14 cellular contexts compared by ENCODE assay signal in the genomic region with DNA sequence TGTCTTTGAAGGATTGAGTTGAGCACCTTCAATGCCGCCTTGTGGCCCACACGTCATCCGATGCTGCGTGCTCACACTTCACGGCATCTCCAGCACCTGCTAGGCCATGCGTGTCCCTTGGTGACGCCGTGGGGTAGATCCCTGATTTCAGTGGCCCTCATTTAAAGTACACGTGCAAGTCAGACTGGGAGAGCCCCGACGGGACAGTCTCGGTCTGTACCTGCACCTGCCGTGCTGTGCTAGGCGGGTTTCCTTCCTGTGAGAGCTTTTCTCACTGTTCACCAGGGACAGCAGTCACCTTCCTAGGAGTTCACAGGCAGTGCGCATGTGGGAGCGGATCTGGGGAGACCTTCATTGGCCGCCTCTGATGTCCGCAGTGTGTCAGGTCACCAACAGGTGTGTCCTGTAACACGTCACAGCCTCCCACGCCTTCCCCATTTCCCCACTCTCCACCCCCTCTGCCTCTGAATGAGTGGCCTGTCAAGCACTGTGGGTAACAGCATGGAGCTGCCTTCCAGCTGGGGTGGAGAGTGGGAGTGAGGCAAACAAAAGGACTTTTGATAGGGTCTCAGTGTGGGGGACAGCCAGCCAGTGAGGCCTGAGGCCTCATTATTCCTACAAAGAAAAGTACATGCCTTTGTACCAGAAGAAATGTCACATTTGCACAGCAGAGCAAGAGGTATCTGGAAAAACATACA.
DNase-seq lines count a peak whose midpoint lies in the region; ATAC-seq and TF ChIP-seq lines count a peak whose summit lies in the region.
"Had no signal": no experiment of that assay in that cellular context is flagged by ENCODE, and none has a peak within 500 bp of the region (broad histone marks: within the 10 kb centered on the region; RNA-seq: fewer than 3 reads in every experiment).

No MANE protein-coding gene starts in this region.

- no peaks in the 10 kb centered on the region for H3K23me2 ChIP-seq in H9 (ENCODE audit: insufficient read length, low read depth, low read length, poor library complexity, severe bottlenecking)

- H3K27me3 ChIP-seq in H9 (ENCODE audit: insufficient read depth, low read length): no peaks in the 10 kb centered on the region
- no peaks in the 10 kb centered on the region for H3K27me3 ChIP-seq in endodermal cell (ENCODE audit: control insufficient read depth, insufficient read depth, low read length, poor library complexity, severe bottlenecking)
- H3K27me3 ChIP-seq in smooth muscle cell (ENCODE audit: low read depth): no peaks in the 10 kb centered on the region

- H2BK120ac ChIP-seq in H9 (ENCODE audit: low read depth, low read length, poor library complexity, severe bottlenecking): no peak overlapping the region

- H3K4me1 Mint-ChIP-seq in H9 (peaks cover 39% of the 10 kb centered on the region in 2 experiments), endodermal cell (peaks cover 35% of the 10 kb centered on the region), mesothelial cell of epicardium (peaks cover 28% of the 10 kb centered on the region)
- H3K4me1 Mint-ChIP-seq in activated T-cell treated with anti-CD3 and anti-CD28 coated beads, Interleukin-2, amount 50 U/mL, for 24 hours (ENCODE audit: low read depth): no peaks in the 10 kb centered on the region

- no peak overlapping the region for H2BK12ac ChIP-seq in H9 (ENCODE audit: insufficient read length, low read depth, low read length)

- no peak overlapping the region for H2AFZ ChIP-seq in H9 (ENCODE audit: low read length)
- H2AFZ ChIP-seq in smooth muscle cell (ENCODE audit: low read depth): no peak overlapping the region

- H3K79me1 ChIP-seq in H9 (ENCODE audit: insufficient read depth, low read depth, low read length, poor library complexity, severe bottlenecking): no peaks in the 10 kb centered on the region

- peaks cover 40% of the 10 kb centered on the region for H3F3A ChIP-seq in smooth muscle cell (ENCODE audit: low read depth)

- no peak overlapping the region for H2BK20ac ChIP-seq in H9 (ENCODE audit: low read depth, low read length, poor library complexity, severe bottlenecking)

- H3K27ac ChIP-seq in H9 (ENCODE audit: insufficient read length, low read depth, low read length): no peak overlapping the region
- peak overlapping the region; percentile 81 for H3K27ac ChIP-seq in endodermal cell (ENCODE audit: low read depth, low read length)
- peak overlapping the region; percentile 38 for H3K27ac ChIP-seq in smooth muscle cell (ENCODE audit: low read depth)

- no CpG with 5 or more reads among the region's 20 CpGs for WGBS in H9 (ENCODE audit: extremely low coverage, insufficient read length, low lambda C conversion rate)
- WGBS in endodermal cell (ENCODE audit: insufficient coverage in 1 of 2, insufficient read length in 1 of 2), 2 experiments: 93 to 97% methylated on average over 13 to 20 of the region's 20 CpGs
- WGBS in smooth muscle cell (ENCODE audit: low lambda C conversion rate): 97% methylated on average over 20 of the region's 20 CpGs

- no peak overlapping the region for H3K56ac ChIP-seq in H9 (ENCODE audit: insufficient read length, low read depth, low read length)

- H2AK5ac ChIP-seq in H9 (ENCODE audit: insufficient read length, low read length): no peak overlapping the region

- H3K36me3 Mint-ChIP-seq in H9 (ENCODE audit: insufficient read depth in 1 of 3, low read depth in 3 of 3): peaks cover 0 to 7% (median 2%) of the 10 kb centered on the region in 3 experiments; a peak in 5 of 7 replicates
- H3K36me3 Mint-ChIP-seq in endodermal cell (ENCODE audit: low read depth): peaks cover 27% of the 10 kb centered on the region
- peaks cover 26% of the 10 kb centered on the region for H3K36me3 Mint-ChIP-seq in mesothelial cell of epicardium
- H3K36me3 Mint-ChIP-seq in activated T-cell treated with anti-CD3 and anti-CD28 coated beads, Interleukin-2, amount 50 U/mL, for 24 hours (ENCODE audit: low read depth): peaks cover 22% of the 10 kb centered on the region

- H3K4me3 Mint-ChIP-seq in H9: no peak overlapping the region
- H3K4me3 Mint-ChIP-seq in endodermal cell: no peak overlapping the region
- H3K4me3 Mint-ChIP-seq in mesothelial cell of epicardium: no peak overlapping the region
- H3K4me3 Mint-ChIP-seq in activated T-cell treated with anti-CD3 and anti-CD28 coated beads, Interleukin-2, amount 50 U/mL, for 24 hours: no peak overlapping the region

- H3K79me2 ChIP-seq in H9 (ENCODE audit: insufficient read depth, low read length): peaks cover 2% of the 10 kb centered on the region; the same call in 1 of the 2 replicates
- H3K79me2 ChIP-seq in smooth muscle cell (ENCODE audit: low read depth): peaks cover 95% of the 10 kb centered on the region

- no peak overlapping the region for H3K18ac ChIP-seq in H9 (ENCODE audit: insufficient read length, low read depth, low read length)

- H3K9me3 ChIP-seq in H9 (ENCODE audit: control insufficient read depth, low read depth, low read length): no peaks in the 10 kb centered on the region
- no peaks in the 10 kb centered on the region for H3K9me3 ChIP-seq in endodermal cell (ENCODE audit: control insufficient read depth, low read length)
- H3K9me3 ChIP-seq in smooth muscle cell (replicated peaks; ENCODE audit: low read depth): no peaks in the 10 kb centered on the region

- no peaks in the 10 kb centered on the region for H3K4me1 ChIP-seq in H9 (ENCODE audit: insufficient read depth, low read length)
- H3K4me1 ChIP-seq in endodermal cell (ENCODE audit: control insufficient read depth, insufficient read depth, low read length): peaks cover 20% of the 10 kb centered on the region
- H3K4me1 ChIP-seq in smooth muscle cell (ENCODE audit: low read depth): peaks cover 55% of the 10 kb centered on the region

- no peak overlapping the region for H4K5ac ChIP-seq in H9 (ENCODE audit: insufficient read length, low read depth, low read length)

- no peak overlapping the region for H3K4me2 ChIP-seq in H9 (ENCODE audit: insufficient read depth, insufficient read length, low read length)
- H3K4me2 ChIP-seq in smooth muscle cell: no peak overlapping the region

- H3K36me3 ChIP-seq in endodermal cell (ENCODE audit: control insufficient read depth, insufficient read depth, low read length) (peaks cover 41% of the 10 kb centered on the region), smooth muscle cell (ENCODE audit: low read depth) (peaks cover 8% of the 10 kb centered on the region)

- H3K9me3 Mint-ChIP-seq in H9 (no peaks in the 10 kb centered on the region), endodermal cell (no peaks in the 10 kb centered on the region), mesothelial cell of epicardium (no peaks in the 10 kb centered on the region)
- H3K9me3 Mint-ChIP-seq in activated T-cell treated with anti-CD3 and anti-CD28 coated beads, Interleukin-2, amount 50 U/mL, for 24 hours: no peaks in the 10 kb centered on the region

- ATAC-seq in GM18909 (IDR thresholded peaks at IDR 0.05; ENCODE audit: poor library complexity, unreplicated experiment): no peak

- H2BK5ac ChIP-seq in H9 (ENCODE audit: insufficient read length, low read length): no peak overlapping the region

- no peaks in the 10 kb centered on the region for H4K20me1 ChIP-seq in H9 (ENCODE audit: control insufficient read depth, insufficient read depth, insufficient read length)
- H4K20me1 ChIP-seq in smooth muscle cell (ENCODE audit: low read depth): peaks cover 99% of the 10 kb centered on the region

- no peak overlapping the region for H4K91ac ChIP-seq in H9 (ENCODE audit: insufficient read length, low read depth, low read length)

- H3K14ac ChIP-seq in H9 (ENCODE audit: insufficient read depth, low read length): no peak overlapping the region

- no peak for TF ChIP-seq CTCF in H9 (conservative IDR thresholded peaks at IDR 0.05)
- TF ChIP-seq CTCF in endodermal cell (conservative IDR thresholded peaks at IDR 0.05): no peak
- no peak for TF ChIP-seq CTCF in mesothelial cell of epicardium (IDR thresholded peaks at IDR 0.05; ENCODE audit: unreplicated experiment)
- no peak for TF ChIP-seq CTCF in smooth muscle cell (IDR thresholded peaks at IDR 0.05; ENCODE audit: borderline replicate concordance, insufficient read depth, poor library complexity, severe bottlenecking)

- H3K23ac ChIP-seq in H9 (ENCODE audit: insufficient read length, low read depth, low read length): no peak overlapping the region

- H3K4me3 ChIP-seq in endodermal cell (ENCODE audit: low read length) (no peak overlapping the region), smooth muscle cell (no peak overlapping the region)

- DNase-seq in H9 (no peak), endodermal cell (no peak), mesothelial cell of epicardium (ENCODE audit: low spot score in 2 of 2, unreplicated experiment in 2 of 2) (no peak), smooth muscle cell (lab: John Stamatoyannopoulos, UW; ENCODE audit: unreplicated experiment) (no peak), kidney tubule cell (ENCODE audit: low spot score) (no peak), NCI-H146 (lab: John Stamatoyannopoulos, UW) (no peak)
- no peak for DNase-seq in activated T-cell treated with anti-CD3 and anti-CD28 coated beads, Interleukin-2, amount 50 U/mL, for 24 hours
- DNase-seq: activated CD4-positive, alpha-beta T cell treated with anti-CD3 and anti-CD28 coated beads, Interleukin-2, amount 50 U/mL, for 4 hours; activated gamma-delta T cell; erythroblast; HCEC 1CT; NCI-H1048; NCI-H510A treated with DMSO at 0.1 percent for 48 hours had no signal

- no peak overlapping the region for H4K8ac ChIP-seq in H9 (replicated peaks; ENCODE audit: insufficient read length, low read depth, low read length)

- H3K27me3 Mint-ChIP-seq in H9 (ENCODE audit: low read depth) (no peaks in the 10 kb centered on the region), endodermal cell (ENCODE audit: insufficient read depth) (no peaks in the 10 kb centered on the region), mesothelial cell of epicardium (ENCODE audit: low read depth) (no peaks in the 10 kb centered on the region)
- no peaks in the 10 kb centered on the region for H3K27me3 Mint-ChIP-seq in activated T-cell treated with anti-CD3 and anti-CD28 coated beads, Interleukin-2, amount 50 U/mL, for 24 hours

- H3K4ac ChIP-seq in H9 (ENCODE audit: low read depth, low read length): no peak overlapping the region

- no peak overlapping the region for H3K9ac ChIP-seq in H9 (ENCODE audit: extremely low read depth, insufficient read length, low read length)
- no peak overlapping the region for H3K9ac ChIP-seq in endodermal cell (ENCODE audit: extremely low read depth, low read length, poor library complexity, severe bottlenecking)
- H3K9ac ChIP-seq in smooth muscle cell (ENCODE audit: low read depth): no peak overlapping the region

- H2BK15ac ChIP-seq in H9 (ENCODE audit: low read depth, low read length): no peak overlapping the region

- H3K27ac Mint-ChIP-seq in H9 (peak overlapping the region; percentile 21 to 83 (median 77); a peak in 4 of 7 replicates), endodermal cell (no peak overlapping the region), mesothelial cell of epicardium (peak overlapping the region; percentile 23)
- H3K27ac Mint-ChIP-seq in activated T-cell treated with anti-CD3 and anti-CD28 coated beads, Interleukin-2, amount 50 U/mL, for 24 hours: no peak overlapping the region

- no peak overlapping the region for H3T11ph ChIP-seq in H9 (ENCODE audit: low read length)

Comparison
In these comparisons a context has a peak if more than half of its experiments do, and no peak if none do; other contexts are left out.
1. H3K27ac Mint-ChIP-seq: peak in H9 (3 of 3) and mesothelial cell of epicardium (single experiment); none in endodermal cell (single experiment) and activated T-cell treated with anti-CD3 and anti-CD28 coated beads, Interleukin-2, amount 50 U/mL, for 24 hours (single experiment).